ENCODE assay signal across 29 cellular contexts in genomic region chr12:1509703-1510395, GRCh38.
"Had no signal": no experiment of that assay in that cellular context is flagged by ENCODE, and none has a peak within 500 bp of the region (broad histone marks: within the 10 kb centered on the region; RNA-seq: fewer than 3 reads in every experiment).

No MANE protein-coding gene starts in this region.

- H3K27me3 ChIP-seq: breast epithelium, esophagus squamous epithelium, pancreas, right lobe of liver, testis, uterus had no signal

- H3K4me3 Mint-ChIP-seq: activated CD4-positive, alpha-beta memory T cell treated with anti-CD3 and anti-CD28 coated beads, Interleukin-2, amount 10 ng/mL, durations not matched to agents 7 days and 5 days; activated CD4-positive, alpha-beta T cell treated with anti-CD3 and anti-CD28 coated beads, Interleukin-2, amount 10 ng/mL, durations not matched to agents 24 days and 14 days; activated naive CD8-positive, alpha-beta T cell treated with anti-CD3 and anti-CD28 coated beads, Interleukin-2, amount 50 U/mL, for 24 hours; activated T-cell treated with anti-CD3 and anti-CD28 coated beads, Interleukin-2, amount 50 U/mL, for 72 hours; mesothelial cell of epicardium; naive thymus-derived CD8-positive, alpha-beta T cell; stimulated activated naive B cell treated with anti-CD40 and anti-IgM and Interleukin-4, amounts not matched to agents 10 μg/mL and 1 μg/mL and 100 μg/mL, for 72 hours had no signal

- H3K9me3 Mint-ChIP-seq: activated CD4-positive, alpha-beta memory T cell treated with anti-CD3 and anti-CD28 coated beads, Interleukin-2, amount 10 ng/mL, durations not matched to agents 7 days and 5 days; activated CD4-positive, alpha-beta T cell treated with anti-CD3 and anti-CD28 coated beads, Interleukin-2, amount 10 ng/mL, durations not matched to agents 24 days and 14 days; activated naive CD8-positive, alpha-beta T cell treated with anti-CD3 and anti-CD28 coated beads, Interleukin-2, amount 50 U/mL, for 24 hours; activated T-cell treated with anti-CD3 and anti-CD28 coated beads, Interleukin-2, amount 50 U/mL, for 72 hours; naive thymus-derived CD8-positive, alpha-beta T cell; stimulated activated naive B cell treated with anti-CD40 and anti-IgM and Interleukin-4, amounts not matched to agents 10 μg/mL and 1 μg/mL and 100 μg/mL, for 72 hours had no signal

- H3K4me1 Mint-ChIP-seq: mesothelial cell of epicardium had no signal

- H3K36me3 ChIP-seq: breast epithelium, esophagus squamous epithelium, heart right ventricle, neutrophil, pancreas, right lobe of liver, uterus had no signal

- H3K9me3 ChIP-seq: esophagus squamous epithelium, neutrophil, pancreas, psoas muscle, right lobe of liver, testis, uterus had no signal

- ATAC-seq: activated naive CD8-positive, alpha-beta T cell treated with anti-CD3 and anti-CD28 coated beads, Interleukin-2, amount 50 U/mL, for 24 hours; activated T-cell treated with anti-CD3 and anti-CD28 coated beads, Interleukin-2, amount 50 U/mL, for 72 hours; left lobe of liver; naive thymus-derived CD8-positive, alpha-beta T cell; pancreas; psoas muscle; stimulated activated naive B cell treated with anti-CD40 and anti-IgM and Interleukin-4, amounts not matched to agents 10 μg/mL and 1 μg/mL and 100 μg/mL, for 72 hours had no signal

- H3K4me3 ChIP-seq: breast epithelium, coronary artery, esophagus squamous epithelium, heart right ventricle, lung, pancreas, psoas muscle, right lobe of liver, smooth muscle cell, testis, uterus had no signal

- H3K27ac ChIP-seq: breast epithelium, coronary artery, esophagus squamous epithelium, heart right ventricle, neutrophil, pancreas, psoas muscle, right lobe of liver, testis, uterus had no signal

- H3K4me2 ChIP-seq: smooth muscle cell had no signal

- H3K4me1 ChIP-seq: breast epithelium, esophagus squamous epithelium, heart right ventricle, pancreas, psoas muscle, right lobe of liver, testis, uterus had no signal

- H3K36me3 Mint-ChIP-seq: mesothelial cell of epicardium; naive thymus-derived CD8-positive, alpha-beta T cell; stimulated activated naive B cell treated with anti-CD40 and anti-IgM and Interleukin-4, amounts not matched to agents 10 μg/mL and 1 μg/mL and 100 μg/mL, for 72 hours had no signal

- DNase-seq: activated CD4-positive, alpha-beta memory T cell treated with anti-CD3 and anti-CD28 coated beads, Interleukin-2, amount 10 ng/mL, durations not matched to agents 7 days and 5 days; activated CD4-positive, alpha-beta T cell treated with anti-CD3 and anti-CD28 coated beads, Interleukin-2, amount 10 ng/mL, durations not matched to agents 24 days and 14 days; activated gamma-delta T cell; activated naive CD4-positive, alpha-beta T cell treated with anti-CD3 and anti-CD28 coated beads, Interleukin-2, amount 50 U/mL, for 16 hours; activated naive CD8-positive, alpha-beta T cell treated with anti-CD3 and anti-CD28 coated beads, Interleukin-2, amount 50 U/mL, for 24 hours; activated T-cell treated with anti-CD3 and anti-CD28 coated beads, Interleukin-2, amount 50 U/mL, for 72 hours; aorta; cerebellar nuclear complex; esophagus squamous epithelium; heart right ventricle; kidney; pancreas; psoas muscle; right lobe of liver; stimulated activated CD4-positive, alpha-beta T cell treated with anti-CD3 and anti-CD28 coated beads, Interleukin-2, amount 100 ng/mL, for 48 hours; stimulated activated CD8-positive, alpha-beta memory T cell treated with anti-CD3 and anti-CD28 coated beads, Interleukin-4, amount 100 ng/mL, for 48 hours; stimulated activated naive B cell treated with anti-CD40 and anti-IgM and Interleukin-4, amounts not matched to agents 10 μg/mL and 1 μg/mL and 100 μg/mL, for 72 hours; T-helper 2 cell; testis; trophoblast cell; uterus had no signal

- H3K27ac Mint-ChIP-seq: activated CD4-positive, alpha-beta memory T cell treated with anti-CD3 and anti-CD28 coated beads, Interleukin-2, amount 10 ng/mL, durations not matched to agents 7 days and 5 days; activated CD4-positive, alpha-beta T cell treated with anti-CD3 and anti-CD28 coated beads, Interleukin-2, amount 10 ng/mL, durations not matched to agents 24 days and 14 days; activated naive CD8-positive, alpha-beta T cell treated with anti-CD3 and anti-CD28 coated beads, Interleukin-2, amount 50 U/mL, for 24 hours; activated T-cell treated with anti-CD3 and anti-CD28 coated beads, Interleukin-2, amount 50 U/mL, for 72 hours; mesothelial cell of epicardium; stimulated activated naive B cell treated with anti-CD40 and anti-IgM and Interleukin-4, amounts not matched to agents 10 μg/mL and 1 μg/mL and 100 μg/mL, for 72 hours had no signal
